28 cellular contexts compared by ENCODE assay signal in genomic region chr12:127245009-127245408, GRCh38.
A peak's percentile ranks its signal among the peaks of the same experiment; 100 is the strongest.
DNase-seq lines count a peak whose midpoint lies in the region; ATAC-seq, FAIRE-seq and TF ChIP-seq lines count a peak whose summit lies in the region.
"Had no signal": no experiment of that assay in that cellular context is flagged by ENCODE, and none has a peak within 500 bp of the region (broad histone marks: within the 10 kb centered on the region; RNA-seq: fewer than 3 reads in every experiment).

No MANE protein-coding gene starts in this region.

- CTCF ChIA-PET in HepG2 (lab: Yijun Ruan, JAX; ENCODE audit: low intra/inter-chr PET ratio, low total read pairs): no interaction called here

- no peaks in the 10 kb centered on the region for H4K20me1 ChIP-seq in HepG2 (ENCODE audit: insufficient read depth, low read length)

- H2AFZ ChIP-seq in HepG2 (ENCODE audit: low read length): no peak overlapping the region
- H2AFZ ChIP-seq: neural progenitor cell had no signal

- BruUV-seq in HepG2 (replicated peaks; lab: Mats Ljungman, UMichigan): no TSS peak

- ATAC-seq in HepG2: no peak
- peak; percentile 14 for ATAC-seq in left lobe of liver
- ATAC-seq in GM21717 (IDR thresholded peaks at IDR 0.05; ENCODE audit: unreplicated experiment): no peak
- no peak for ATAC-seq in HG02571 (IDR thresholded peaks at IDR 0.05; ENCODE audit: unreplicated experiment)
- ATAC-seq in HG03457 (IDR thresholded peaks at IDR 0.05; ENCODE audit: unreplicated experiment): no peak
- ATAC-seq: activated T-cell treated with anti-CD3 and anti-CD28 coated beads, Interleukin-2, amount 50 U/mL, for 72 hours; K562 had no signal

- no peak overlapping the region for H3K4me2 ChIP-seq in HepG2 (ENCODE audit: low read depth, low read length)
- H3K4me2 ChIP-seq: neural progenitor cell had no signal

- no peak for TF ChIP-seq POLR2A in HepG2 (IDR thresholded peaks at IDR 0.05; ENCODE audit: insufficient read depth in 1 of 2, low read depth in 2 of 2, low read length in 2 of 2)

- no peak for TF ChIP-seq EP300 in HepG2 (IDR thresholded peaks at IDR 0.05; ENCODE audit: low read depth in 2 of 2, low read length in 2 of 2)
- no peak for TF ChIP-seq EP300 in HepG2 (CRISPR knock-in tag; IDR thresholded peaks at IDR 0.05; ENCODE audit: borderline replicate concordance)

- 41% methylated on average over 1 of the region's 1 CpG for WGBS in liver
- WGBS in HepG2 (ENCODE audit: low lambda C conversion rate): no CpG with 5 or more reads among the region's 1 CpG

- in situ Hi-C loops in HepG2 (cut with HindIII; ENCODE audit: extremely low pct_ligation_motif_present, low pct_unique_long_range_greater_than_20kb): no loop called here

- H3K79me2 ChIP-seq in HepG2 (ENCODE audit: insufficient read depth, low read length): no peaks in the 10 kb centered on the region

- H3K4me3 ChIP-seq in liver (ENCODE audit: low read depth in 1 of 3, low read length in 3 of 3): no peak overlapping the region
- no peak overlapping the region for H3K4me3 ChIP-seq in HepG2 (replicated peaks in 1 of 3; ENCODE audit: insufficient read depth in 1 of 3, low read depth in 2 of 3, low read length in 3 of 3)
- no peak overlapping the region for H3K4me3 ChIP-seq in choroid plexus epithelial cell (ENCODE audit: low read depth, low read length)
- H3K4me3 ChIP-seq: K562, lung, neural progenitor cell had no signal

- H3K36me3 ChIP-seq in liver (ENCODE audit: control insufficient read depth in 4 of 4, insufficient read depth in 3 of 4, low read depth in 1 of 4, low read length in 3 of 4): no peaks in the 10 kb centered on the region
- H3K36me3 ChIP-seq in HepG2 (replicated peaks in 1 of 2; ENCODE audit: control insufficient read depth in 1 of 2, insufficient read depth in 2 of 2, low read length in 2 of 2): no peaks in the 10 kb centered on the region
- H3K36me3 ChIP-seq: neural progenitor cell had no signal

- H3K9ac ChIP-seq in liver (ENCODE audit: low read depth in 1 of 2, low read length in 2 of 2) (no peak overlapping the region), HepG2 (ENCODE audit: insufficient read depth, low read depth, low read length) (no peak overlapping the region)
- H3K9ac ChIP-seq: neural progenitor cell had no signal

- no peaks in the 10 kb centered on the region for H3K9me3 ChIP-seq in liver (ENCODE audit: control insufficient read depth in 4 of 4, low read length in 3 of 4)
- peaks cover 61% of the 10 kb centered on the region for H3K9me3 ChIP-seq in HepG2 (ENCODE audit: low read length)

- H3K27me3 ChIP-seq in liver (ENCODE audit: control insufficient read depth in 4 of 4, insufficient read depth in 4 of 4, low read length in 3 of 4) (no peaks in the 10 kb centered on the region), HepG2 (ENCODE audit: control insufficient read depth in 1 of 2, insufficient read depth in 2 of 2, low read length in 2 of 2) (no peaks in the 10 kb centered on the region)
- H3K27me3 ChIP-seq: neural progenitor cell had no signal

- FAIRE-seq in HepG2 (lab: Jason Lieb, UNC): no peak
- FAIRE-seq: frontal cortex, H54, K562 had no signal

- TF ChIP-seq RAD21 in liver (IDR thresholded peaks at IDR 0.05) (no peak), HepG2 (CRISPR knock-in tag; IDR thresholded peaks at IDR 0.05) (no peak)

- DNase-seq in HepG2 (ENCODE audit: low spot score): no peak
- peak; percentile 54 for DNase-seq in choroid plexus epithelial cell (ENCODE audit: low read depth)
- DNase-seq in left lobe of liver (ENCODE audit: low spot score): no peak
- DNase-seq in midbrain (lab: John Stamatoyannopoulos, UW): no peak
- DNase-seq: 8988T; activated CD4-positive, alpha-beta T cell treated with anti-CD3 and anti-CD28 coated beads for 48 hours; activated naive CD4-positive, alpha-beta T cell treated with Interleukin-2 at 50 U/mL for 16 hours; activated T-cell treated with anti-CD3 and anti-CD28 coated beads, Interleukin-2, amount 50 U/mL, for 72 hours; amniotic stem cell; caudate nucleus; DMS53; hypothalamus; NCI-H1436; NCI-H2107; NCI-H446; NCI-H82; stimulated activated CD8-positive, alpha-beta memory T cell treated with anti-CD3 and anti-CD28 coated beads, Interleukin-4, amount 100 ng/mL, for 48 hours; trophoblast cell had no signal

- POLR2A ChIA-PET in HepG2 (lab: Yijun Ruan, JAX): no interaction called here

- H3K27ac ChIP-seq in liver (ENCODE audit: low read depth in 1 of 2, low read length in 2 of 2): peak overlapping the region; percentile 25 to 49
- H3K27ac ChIP-seq in HepG2 (ENCODE audit: extremely low read length, insufficient read depth, low read length): no peak overlapping the region
- H3K27ac ChIP-seq: neural progenitor cell, VCaP had no signal

- H3K4me1 ChIP-seq in liver (ENCODE audit: control insufficient read depth in 4 of 4, insufficient read depth in 4 of 4, low read length in 3 of 4) (peaks cover 4 to 39% (median 20%) of the 10 kb centered on the region in 4 donors), HepG2 (ENCODE audit: insufficient read depth, low read length) (no peaks in the 10 kb centered on the region)
- H3K4me1 ChIP-seq: neural progenitor cell had no signal

- intact Hi-C loops in HepG2 (cut with micrococcal nuclease; ENCODE audit: unreplicated experiment): no loop called here

- TF ChIP-seq CTCF in liver (IDR thresholded peaks at IDR 0.05; ENCODE audit: low read depth, low read length, missing input control) (no peak), HepG2 (CRISPR knock-in tag; IDR thresholded peaks at IDR 0.05) (no peak), choroid plexus epithelial cell (conservative IDR thresholded peaks at IDR 0.05; ENCODE audit: low read depth, low read length) (no peak)

TF ChIP-seq in liver, 16 proteins besides CTCF, POLR2A, EP300 and RAD21:
- TF ChIP-seq SP1 (IDR thresholded peaks at IDR 0.05): no peak
- TF ChIP-seq ATF3 (IDR thresholded peaks at IDR 0.05): no peak
- TF ChIP-seq ZBTB33 (IDR thresholded peaks at IDR 0.05): no peak
- peak in 1 of 2 donors; percentile 2 for TF ChIP-seq RXRA (IDR thresholded peaks at IDR 0.05)
- TF ChIP-seq EGR1 (IDR thresholded peaks at IDR 0.05; ENCODE audit: low read depth in 2 of 2): no peak

TF ChIP-seq in HepG2, 621 proteins besides CTCF, POLR2A, EP300 and RAD21:
- no peak for TF ChIP-seq AHR (CRISPR knock-in tag; IDR thresholded peaks at IDR 0.05)
- no peak for TF ChIP-seq ZSCAN30 (CRISPR knock-in tag; IDR thresholded peaks at IDR 0.05)
- TF ChIP-seq JDP2 (CRISPR knock-in tag; IDR thresholded peaks at IDR 0.05; ENCODE audit: borderline replicate concordance): no peak
- no peak for TF ChIP-seq ZGPAT (CRISPR knock-in tag; IDR thresholded peaks at IDR 0.05)
- TF ChIP-seq ZBTB34 (CRISPR knock-in tag; IDR thresholded peaks at IDR 0.05): no peak
- TF ChIP-seq EZH2 (conservative IDR thresholded peaks at IDR 0.05; ENCODE audit: low read depth, low read length): no peak
- TF ChIP-seq NFKBIZ (CRISPR knock-in tag; IDR thresholded peaks at IDR 0.05): no peak
- TF ChIP-seq ZNF615 (CRISPR knock-in tag; IDR thresholded peaks at IDR 0.05; ENCODE audit: borderline replicate concordance): no peak
- no peak for TF ChIP-seq KLF16 (CRISPR knock-in tag; IDR thresholded peaks at IDR 0.05)
- TF ChIP-seq ZFAT (CRISPR knock-in tag; conservative IDR thresholded peaks at IDR 0.05): no peak
- TF ChIP-seq ZNF850 (CRISPR knock-in tag; conservative IDR thresholded peaks at IDR 0.05): no peak
- TF ChIP-seq KLF6 (CRISPR knock-in tag; IDR thresholded peaks at IDR 0.05): no peak
- no peak for TF ChIP-seq ZNF331 (CRISPR knock-in tag; IDR thresholded peaks at IDR 0.05)
- no peak for TF ChIP-seq THYN1 (CRISPR knock-in tag; IDR thresholded peaks at IDR 0.05; ENCODE audit: borderline replicate concordance, low read depth)
- TF ChIP-seq ZNF432 (CRISPR knock-in tag; IDR thresholded peaks at IDR 0.05; ENCODE audit: borderline replicate concordance): no peak
- TF ChIP-seq NPAS2 (CRISPR knock-in tag; IDR thresholded peaks at IDR 0.05; ENCODE audit: borderline replicate concordance): no peak
- no peak for TF ChIP-seq MAFG (CRISPR knock-in tag; IDR thresholded peaks at IDR 0.05)
